ENCODE assay signal across 19 cellular contexts in genomic region chr18:48050176-48050575, GRCh38.
DNase-seq lines count a peak whose midpoint lies in the region; ATAC-seq and TF ChIP-seq lines count a peak whose summit lies in the region.
"Had no signal": no experiment of that assay in that cellular context is flagged by ENCODE, and none has a peak within 500 bp of the region (broad histone marks: within the 10 kb centered on the region; RNA-seq: fewer than 3 reads in every experiment).

No MANE protein-coding gene starts in this region.

- H3K27ac Mint-ChIP-seq in nephron, result peak overlapping the region; percentile 74 to 80 (median 77)
- no peak overlapping the region for H3K27ac Mint-ChIP-seq in WTC11
- H3K27ac Mint-ChIP-seq: activated naive CD4-positive, alpha-beta T cell treated with anti-CD3 and anti-CD28 coated beads for 36 hours; dendritic cell treated with granulocyte-macrophage colony-stimulating factor and Interleukin-4, amounts not matched to agents 40 ng/mL and 50 ng/mL, for 4 days had no signal

- no peaks in the 10 kb centered on the region for H3K9me2 ChIP-seq in PC-9 (ENCODE audit: insufficient read depth)

- WGBS in lower leg skin, 2 donors, result 51 to 52% methylated on average over 7 of the region's 7 CpGs

- H3K79me2 ChIP-seq in PC-9 (ENCODE audit: low read depth), result no peaks in the 10 kb centered on the region

- ATAC-seq in esophagus mucosa (peak; percentile 90), upper lobe of right lung (peak; percentile 81), GM21619 (IDR thresholded peaks at IDR 0.05; ENCODE audit: unreplicated experiment) (no peak), WTC11 (no peak)
- ATAC-seq: Panc1 had no signal

- no peaks in the 10 kb centered on the region for H4K20me1 ChIP-seq in PC-9 (ENCODE audit: insufficient read depth)

- H3K4me1 Mint-ChIP-seq in nephron (peaks cover 53% of the 10 kb centered on the region), WTC11 (peaks cover 11% of the 10 kb centered on the region)

- H3K27me3 ChIP-seq in PC-9 (ENCODE audit: insufficient read depth, low read depth), result peaks cover 28% of the 10 kb centered on the region
- no peaks in the 10 kb centered on the region for H3K27me3 ChIP-seq in upper lobe of right lung
- H3K27me3 ChIP-seq: MG63 had no signal

- TF ChIP-seq CTCF in PC-9 (conservative IDR thresholded peaks at IDR 0.05), result no peak
- TF ChIP-seq CTCF in nephron (IDR thresholded peaks at IDR 0.05; ENCODE audit: unreplicated experiment in 3 of 3), result no peak
- no peak for TF ChIP-seq CTCF in upper lobe of right lung (IDR thresholded peaks at IDR 0.05)
- TF ChIP-seq CTCF in WTC11 (IDR thresholded peaks at IDR 0.05), result no peak
- no peak for TF ChIP-seq CTCF in lower leg skin (IDR thresholded peaks at IDR 0.05)

- CTCF ChIA-PET in PC-9 (lab: Charles Lee), result no interaction called here
- CTCF ChIA-PET in WTC11 (lab: Charles Lee), result no interaction called here

- H3K4me3 ChIP-seq in PC-9, result no peak overlapping the region
- H3K4me3 ChIP-seq in upper lobe of right lung, result no peak overlapping the region
- no peak overlapping the region for H3K4me3 ChIP-seq in lower leg skin (ENCODE audit: low read depth, poor library complexity, severe bottlenecking)
- H3K4me3 ChIP-seq: MG63 had no signal

- H2AFZ ChIP-seq in PC-9, result no peak overlapping the region

- POLR2A ChIA-PET in PC-9 (lab: Charles Lee; ENCODE audit: unreplicated experiment) (no interaction called here), WTC11 (lab: Charles Lee) (no interaction called here)

- H3F3A ChIP-seq in PC-9 (ENCODE audit: insufficient read depth, low read depth), result no peaks in the 10 kb centered on the region

- BruUV-seq in PC-9 (replicated peaks; lab: Mats Ljungman, UMichigan), result no TSS peak

- H3K36me3 ChIP-seq in PC-9 (ENCODE audit: low read depth) (no peaks in the 10 kb centered on the region), upper lobe of right lung (no peaks in the 10 kb centered on the region)
- H3K36me3 ChIP-seq: MG63 had no signal

- peak; percentile 57 to 68 for DNase-seq in PC-9
- peak; percentile 72 for DNase-seq in upper lobe of right lung
- DNase-seq in WTC11 (ENCODE audit: low spot score), result no peak
- no peak for DNase-seq in lower leg skin (ENCODE audit: low spot score in 2 of 2)
- DNase-seq: activated CD4-positive, alpha-beta T cell treated with anti-CD3 and anti-CD28 coated beads for 1 hour; activated CD8-positive, alpha-beta memory T cell treated with anti-CD3 and anti-CD28 coated beads for 24 hours; activated naive CD4-positive, alpha-beta T cell treated with anti-CD3 and anti-CD28 coated beads for 36 hours; activated T-cell treated with anti-CD3 and anti-CD28 coated beads, Interleukin-2, amount 50 U/mL, for 1 hour; NCI-H1436 treated with DMSO at 0.1 percent for 48 hours; NCI-H510A treated with DMSO at 0.1 percent for 48 hours; NK-92 treated with Interleukin-12 subunit alpha and Interleukin-12 subunit beta, amount 100 ng/mL, for 24 hours; stimulated activated CD8-positive, alpha-beta memory T cell treated with anti-CD3 and anti-CD28 coated beads, Interleukin-4, amount 100 ng/mL, for 48 hours had no signal

- H3K27me3 Mint-ChIP-seq in nephron (ENCODE audit: low read depth), result peaks cover 9% of the 10 kb centered on the region
- peaks cover 21% of the 10 kb centered on the region for H3K27me3 Mint-ChIP-seq in WTC11 (ENCODE audit: low read depth)

- H3K4me1 ChIP-seq in PC-9 (replicated peaks; ENCODE audit: insufficient read depth) (peaks cover 15% of the 10 kb centered on the region), upper lobe of right lung (peaks cover 6% of the 10 kb centered on the region)

- H3K27ac ChIP-seq in PC-9 (no peak overlapping the region), upper lobe of right lung (no peak overlapping the region)
- H3K27ac ChIP-seq: C4-2B had no signal

- H3K4me3 Mint-ChIP-seq in nephron (no peak overlapping the region), WTC11 (no peak overlapping the region)
- H3K4me3 Mint-ChIP-seq: activated naive CD4-positive, alpha-beta T cell treated with anti-CD3 and anti-CD28 coated beads for 36 hours; dendritic cell treated with granulocyte-macrophage colony-stimulating factor and Interleukin-4, amounts not matched to agents 40 ng/mL and 50 ng/mL, for 4 days had no signal

- peak overlapping the region; percentile 31 for H3K4me2 ChIP-seq in PC-9

- H3K9me3 Mint-ChIP-seq in nephron (peaks cover 2% of the 10 kb centered on the region), WTC11 (peaks cover 5% of the 10 kb centered on the region)
- H3K9me3 Mint-ChIP-seq: dendritic cell treated with granulocyte-macrophage colony-stimulating factor and Interleukin-4, amounts not matched to agents 40 ng/mL and 50 ng/mL, for 4 days had no signal

- TF ChIP-seq POLR2A in lower leg skin (IDR thresholded peaks at IDR 0.05), result no peak

- intact Hi-C loops in PC-9 (cut with micrococcal nuclease; ENCODE audit: unreplicated experiment) (no loop called here), upper lobe of right lung (cut with DNase I) (no loop called here), lower leg skin (cut with DNase I; ENCODE audit: low total_unique reads) (no loop called here)

- H3K36me3 Mint-ChIP-seq in nephron (ENCODE audit: low read depth), result no peaks in the 10 kb centered on the region
- no peaks in the 10 kb centered on the region for H3K36me3 Mint-ChIP-seq in WTC11

- no peaks in the 10 kb centered on the region for H3K9me3 ChIP-seq in PC-9 (ENCODE audit: insufficient read depth, low read depth)
- no peaks in the 10 kb centered on the region for H3K9me3 ChIP-seq in upper lobe of right lung
- H3K9me3 ChIP-seq: MG63 had no signal

TF ChIP-seq in WTC11, 78 proteins besides CTCF, POLR2A, EP300 and RAD21:
- TF ChIP-seq NR1H2 (CRISPR knock-in tag; IDR thresholded peaks at IDR 0.05), result no peak
- TF ChIP-seq JUN (CRISPR knock-in tag; IDR thresholded peaks at IDR 0.05), result no peak
- TF ChIP-seq ATF6 (CRISPR knock-in tag; IDR thresholded peaks at IDR 0.05), result no peak
- TF ChIP-seq ZNF671 (CRISPR knock-in tag; IDR thresholded peaks at IDR 0.05), result no peak

Comparison
In these comparisons a context has a peak if more than half of its experiments do, and no peak if none do; other contexts are left out.
1. DNase-seq: peak in PC-9 (2 of 2) and upper lobe of right lung (single experiment); none in WTC11 (single experiment) and lower leg skin (0 of 2).
2. ATAC-seq: peak in esophagus mucosa (single experiment) and upper lobe of right lung (single experiment); none in GM21619 (single experiment) and WTC11 (single experiment).